ENCODE assay signal across 1 cellular context in the genomic region with DNA sequence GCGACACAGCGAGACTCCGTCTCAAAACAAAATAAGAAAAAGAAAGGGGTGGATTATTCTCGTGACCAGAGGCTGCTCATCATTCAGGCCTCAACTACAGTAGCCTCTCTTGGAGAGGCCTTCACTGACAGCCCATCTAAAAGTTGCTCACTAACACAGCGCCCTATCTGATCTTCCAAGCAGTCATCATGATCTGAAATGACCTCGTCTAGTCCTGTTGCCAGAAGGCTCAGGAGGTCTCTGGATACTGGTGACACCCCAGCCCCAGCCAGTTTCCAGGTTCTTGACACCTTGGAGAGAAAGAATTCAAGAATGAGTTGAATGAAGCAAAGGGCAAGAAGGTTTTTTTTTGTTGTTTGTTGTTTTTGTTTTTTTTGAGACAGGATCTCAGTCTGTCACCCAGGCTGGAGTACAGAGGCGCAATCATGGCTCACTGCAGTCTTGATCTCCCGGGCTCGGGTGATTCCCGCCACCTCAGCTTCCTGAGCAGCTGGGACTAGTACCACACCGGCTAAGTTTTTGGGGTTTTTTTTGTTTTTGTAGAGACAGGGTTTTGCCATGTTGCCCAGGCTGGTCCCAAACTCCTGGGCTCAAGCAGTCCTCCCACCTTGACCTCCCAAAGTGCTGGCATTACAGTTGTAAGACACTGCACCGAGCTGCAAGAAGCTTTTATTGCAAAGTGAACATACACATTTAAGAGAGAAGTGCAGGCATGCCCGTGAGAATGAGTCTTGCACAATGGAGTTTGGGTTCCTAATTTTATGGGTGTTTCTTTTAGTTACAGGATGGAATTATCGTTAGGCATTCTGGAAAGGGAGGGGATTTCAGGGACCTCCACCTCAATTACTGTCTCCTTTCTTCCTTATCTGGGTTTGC.
A peak's percentile ranks its signal among the peaks of the same experiment; 100 is the strongest.
TF ChIP-seq lines count a peak whose summit lies in the region.

No MANE protein-coding gene starts in this region.

TF ChIP-seq in HepG2, 621 proteins besides CTCF, POLR2A, EP300 and RAD21 (continues in another document):
- TF ChIP-seq NR2C2 (CRISPR knock-in tag; IDR thresholded peaks at IDR 0.05; ENCODE audit: borderline replicate concordance): no peak
- 0 out of 2 replicates have a peak, but pooled peaks have one; percentile 35 for TF ChIP-seq ZNF264 (CRISPR knock-in tag; IDR thresholded peaks at IDR 0.05)
- peak; percentile 69; the same call in 1 of the 2 replicates for TF ChIP-seq ZNF256 (CRISPR knock-in tag; conservative IDR thresholded peaks at IDR 0.05)
- no peak for TF ChIP-seq HOXA5 (CRISPR knock-in tag; IDR thresholded peaks at IDR 0.05)
- TF ChIP-seq, protein P1, sequence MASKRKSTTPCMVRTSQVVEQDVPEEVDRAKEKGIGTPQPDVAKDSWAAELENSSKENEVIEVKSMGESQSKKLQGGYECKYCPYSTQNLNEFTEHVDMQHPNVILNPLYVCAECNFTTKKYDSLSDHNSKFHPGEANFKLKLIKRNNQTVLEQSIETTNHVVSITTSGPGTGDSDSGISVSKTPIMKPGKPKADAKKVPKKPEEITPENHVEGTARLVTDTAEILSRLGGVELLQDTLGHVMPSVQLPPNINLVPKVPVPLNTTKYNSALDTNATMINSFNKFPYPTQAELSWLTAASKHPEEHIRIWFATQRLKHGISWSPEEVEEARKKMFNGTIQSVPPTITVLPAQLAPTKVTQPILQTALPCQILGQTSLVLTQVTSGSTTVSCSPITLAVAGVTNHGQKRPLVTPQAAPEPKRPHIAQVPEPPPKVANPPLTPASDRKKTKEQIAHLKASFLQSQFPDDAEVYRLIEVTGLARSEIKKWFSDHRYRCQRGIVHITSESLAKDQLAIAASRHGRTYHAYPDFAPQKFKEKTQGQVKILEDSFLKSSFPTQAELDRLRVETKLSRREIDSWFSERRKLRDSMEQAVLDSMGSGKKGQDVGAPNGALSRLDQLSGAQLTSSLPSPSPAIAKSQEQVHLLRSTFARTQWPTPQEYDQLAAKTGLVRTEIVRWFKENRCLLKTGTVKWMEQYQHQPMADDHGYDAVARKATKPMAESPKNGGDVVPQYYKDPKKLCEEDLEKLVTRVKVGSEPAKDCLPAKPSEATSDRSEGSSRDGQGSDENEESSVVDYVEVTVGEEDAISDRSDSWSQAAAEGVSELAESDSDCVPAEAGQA (IDR thresholded peaks at IDR 0.05; ENCODE audit: low read depth): no peak
- TF ChIP-seq, protein P1 (CRISPR knock-in tag; IDR thresholded peaks at IDR 0.05; ENCODE audit: borderline replicate concordance): 0 out of 2 replicates have a peak, but pooled peaks have one; percentile 47
- no peak for TF ChIP-seq ZZZ3 (CRISPR knock-in tag; IDR thresholded peaks at IDR 0.05; ENCODE audit: borderline replicate concordance)
- no peak for TF ChIP-seq ATAD3A (CRISPR knock-in tag; IDR thresholded peaks at IDR 0.05)
- no peak for TF ChIP-seq MAFG (CRISPR knock-in tag; IDR thresholded peaks at IDR 0.05)
- 0 out of 2 replicates have a peak, but pooled peaks have one; percentile 27 for TF ChIP-seq AKNA (CRISPR knock-in tag; IDR thresholded peaks at IDR 0.05; ENCODE audit: borderline replicate concordance)
- TF ChIP-seq ZMAT3 (CRISPR knock-in tag; conservative IDR thresholded peaks at IDR 0.05): no peak
- peak; percentile 53; the same call in 1 of the 2 replicates for TF ChIP-seq RFX5 (IDR thresholded peaks at IDR 0.05; ENCODE audit: low read depth, low read length)
- 0 out of 2 replicates have a peak, but pooled peaks have one; percentile 19 for TF ChIP-seq MED1 (CRISPR knock-in tag; IDR thresholded peaks at IDR 0.05)
- no peak for TF ChIP-seq NRL (CRISPR knock-in tag; IDR thresholded peaks at IDR 0.05; ENCODE audit: borderline replicate concordance)
- no peak for TF ChIP-seq PAF1 (CRISPR knock-in tag; IDR thresholded peaks at IDR 0.05)
- TF ChIP-seq ZC3H13 (CRISPR knock-in tag; IDR thresholded peaks at IDR 0.05): 0 out of 2 replicates have a peak, but pooled peaks have one; percentile 2
- TF ChIP-seq, protein P2, sequence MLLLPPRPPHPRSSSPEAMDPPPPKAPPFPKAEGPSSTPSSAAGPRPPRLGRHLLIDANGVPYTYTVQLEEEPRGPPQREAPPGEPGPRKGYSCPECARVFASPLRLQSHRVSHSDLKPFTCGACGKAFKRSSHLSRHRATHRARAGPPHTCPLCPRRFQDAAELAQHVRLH (CRISPR knock-in tag; IDR thresholded peaks at IDR 0.05; ENCODE audit: borderline replicate concordance, low read depth): 0 out of 2 replicates have a peak, but pooled peaks have one; percentile 13
- no peak for TF ChIP-seq SP140L (CRISPR knock-in tag; IDR thresholded peaks at IDR 0.05; ENCODE audit: borderline replicate concordance)
- peak; percentile 35; the same call in 1 of the 2 replicates for TF ChIP-seq CEBPB (IDR thresholded peaks at IDR 0.05; ENCODE audit: borderline replicate concordance, low read depth, low read length)
- TF ChIP-seq ZNF496 (CRISPR knock-in tag; IDR thresholded peaks at IDR 0.05; ENCODE audit: insufficient replicate concordance): no peak
- TF ChIP-seq ZNF549 (CRISPR knock-in tag; IDR thresholded peaks at IDR 0.05): 0 out of 2 replicates have a peak, but pooled peaks have one; percentile 36
- no peak for TF ChIP-seq HIC2 (CRISPR knock-in tag; IDR thresholded peaks at IDR 0.05; ENCODE audit: low read depth)
- TF ChIP-seq JUNB (CRISPR knock-in tag; IDR thresholded peaks at IDR 0.05; ENCODE audit: borderline replicate concordance): 0 out of 2 replicates have a peak, but pooled peaks have one; percentile 2
- TF ChIP-seq POLR2G (IDR thresholded peaks at IDR 0.05; ENCODE audit: low read depth, low read length): peak; percentile 3; the same call in 1 of the 2 replicates
- TF ChIP-seq, protein P3, sequence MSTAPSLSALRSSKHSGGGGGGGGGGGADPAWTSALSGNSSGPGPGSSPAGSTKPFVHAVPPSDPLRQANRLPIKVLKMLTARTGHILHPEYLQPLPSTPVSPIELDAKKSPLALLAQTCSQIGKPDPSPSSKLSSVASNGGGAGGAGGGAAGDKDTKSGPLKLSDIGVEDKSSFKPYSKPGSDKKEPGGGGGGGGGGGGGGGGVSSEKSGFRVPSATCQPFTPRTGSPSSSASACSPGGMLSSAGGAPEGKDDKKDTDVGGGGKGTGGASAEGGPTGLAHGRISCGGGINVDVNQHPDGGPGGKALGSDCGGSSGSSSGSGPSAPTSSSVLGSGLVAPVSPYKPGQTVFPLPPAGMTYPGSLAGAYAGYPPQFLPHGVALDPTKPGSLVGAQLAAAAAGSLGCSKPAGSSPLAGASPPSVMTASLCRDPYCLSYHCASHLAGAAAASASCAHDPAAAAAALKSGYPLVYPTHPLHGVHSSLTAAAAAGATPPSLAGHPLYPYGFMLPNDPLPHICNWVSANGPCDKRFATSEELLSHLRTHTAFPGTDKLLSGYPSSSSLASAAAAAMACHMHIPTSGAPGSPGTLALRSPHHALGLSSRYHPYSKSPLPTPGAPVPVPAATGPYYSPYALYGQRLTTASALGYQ (CRISPR knock-in tag; IDR thresholded peaks at IDR 0.05): 0 out of 2 replicates have a peak, but pooled peaks have one; percentile 37
- TF ChIP-seq ZNF770 (CRISPR knock-in tag; IDR thresholded peaks at IDR 0.05): 0 out of 2 replicates have a peak, but pooled peaks have one; percentile 4
- TF ChIP-seq MED13 (CRISPR knock-in tag; IDR thresholded peaks at IDR 0.05): 0 out of 2 replicates have a peak, but pooled peaks have one; percentile 28
- peak; percentile 69; the same call in 1 of the 2 replicates for TF ChIP-seq ZNF607 (CRISPR knock-in tag; IDR thresholded peaks at IDR 0.05; ENCODE audit: borderline replicate concordance)
- TF ChIP-seq ZNF777 (CRISPR knock-in tag; IDR thresholded peaks at IDR 0.05): 0 out of 2 replicates have a peak, but pooled peaks have one; percentile 31
- 0 out of 2 replicates have a peak, but pooled peaks have one; percentile 30 for TF ChIP-seq ZNF263 (CRISPR knock-in tag; IDR thresholded peaks at IDR 0.05)
- TF ChIP-seq ZSCAN12 (CRISPR knock-in tag; IDR thresholded peaks at IDR 0.05): 0 out of 2 replicates have a peak, but pooled peaks have one; percentile 25
- TF ChIP-seq PBX3 (CRISPR knock-in tag; IDR thresholded peaks at IDR 0.05; ENCODE audit: borderline replicate concordance): 0 out of 2 replicates have a peak, but pooled peaks have one; percentile 38
